ENCODE assay signal across 26 cellular contexts in the genomic region with DNA sequence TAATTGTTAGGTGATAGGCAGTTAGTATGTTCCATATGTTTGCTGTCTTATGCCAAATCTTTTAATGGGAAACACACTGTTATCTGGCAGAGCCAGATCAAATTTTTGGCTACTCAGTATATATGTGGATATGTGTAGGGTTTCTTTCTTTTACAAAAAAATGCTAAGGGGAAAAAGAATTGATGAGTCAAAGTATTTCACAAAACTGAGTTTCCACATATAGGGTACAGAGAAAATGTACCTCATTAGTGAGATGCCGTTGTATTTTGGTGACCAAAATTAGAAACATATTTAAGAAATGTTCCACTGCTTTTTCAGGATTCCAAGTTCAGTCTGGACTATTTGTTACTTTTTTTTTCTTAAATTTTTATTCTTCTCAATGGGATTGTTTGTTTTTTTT.
"Had no signal": no experiment of that assay in that cellular context is flagged by ENCODE, and none has a peak within 500 bp of the region (broad histone marks: within the 10 kb centered on the region; RNA-seq: fewer than 3 reads in every experiment).

No MANE protein-coding gene starts in this region.

- H3K9me3 ChIP-seq: ascending aorta, breast epithelium, Peyer's patch had no signal

- H3K27me3 ChIP-seq: ascending aorta, breast epithelium, Peyer's patch had no signal

- H3K4me3 Mint-ChIP-seq: activated CD4-positive, alpha-beta memory T cell treated with anti-CD3 and anti-CD28 coated beads, Interleukin-2, amount 10 ng/mL, durations not matched to agents 7 days and 5 days; activated CD8-positive, alpha-beta memory T cell treated with anti-CD3 and anti-CD28 coated beads, Interleukin-2, amount 10 ng/mL, durations not matched to agents 7 days and 5 days; activated naive CD8-positive, alpha-beta T cell treated with anti-CD3 and anti-CD28 coated beads for 36 hours had no signal

- H3K36me3 Mint-ChIP-seq: activated CD8-positive, alpha-beta memory T cell treated with anti-CD3 and anti-CD28 coated beads, Interleukin-2, amount 10 ng/mL, durations not matched to agents 7 days and 5 days; activated naive CD8-positive, alpha-beta T cell treated with anti-CD3 and anti-CD28 coated beads for 36 hours had no signal

- H3K36me3 ChIP-seq: ascending aorta, breast epithelium, Peyer's patch, WERI-Rb-1 had no signal

- H3K27ac Mint-ChIP-seq: activated CD4-positive, alpha-beta memory T cell treated with anti-CD3 and anti-CD28 coated beads, Interleukin-2, amount 10 ng/mL, durations not matched to agents 7 days and 5 days; activated CD8-positive, alpha-beta memory T cell treated with anti-CD3 and anti-CD28 coated beads, Interleukin-2, amount 10 ng/mL, durations not matched to agents 7 days and 5 days; activated naive CD8-positive, alpha-beta T cell treated with anti-CD3 and anti-CD28 coated beads for 36 hours had no signal

- H3K4me1 Mint-ChIP-seq: activated CD4-positive, alpha-beta memory T cell treated with anti-CD3 and anti-CD28 coated beads, Interleukin-2, amount 10 ng/mL, durations not matched to agents 7 days and 5 days; activated CD8-positive, alpha-beta memory T cell treated with anti-CD3 and anti-CD28 coated beads, Interleukin-2, amount 10 ng/mL, durations not matched to agents 7 days and 5 days; activated naive CD8-positive, alpha-beta T cell treated with anti-CD3 and anti-CD28 coated beads for 36 hours had no signal

- H3K27me3 Mint-ChIP-seq: activated CD4-positive, alpha-beta memory T cell treated with anti-CD3 and anti-CD28 coated beads, Interleukin-2, amount 10 ng/mL, durations not matched to agents 7 days and 5 days had no signal

- H3K4me3 ChIP-seq: ascending aorta, breast epithelium, Peyer's patch had no signal

- H3K4me1 ChIP-seq: ascending aorta, breast epithelium, Peyer's patch had no signal

- H3K9me3 Mint-ChIP-seq: activated CD4-positive, alpha-beta memory T cell treated with anti-CD3 and anti-CD28 coated beads, Interleukin-2, amount 10 ng/mL, durations not matched to agents 7 days and 5 days; activated naive CD8-positive, alpha-beta T cell treated with anti-CD3 and anti-CD28 coated beads for 36 hours had no signal

- DNase-seq: activated CD4-positive, alpha-beta memory T cell treated with anti-CD3 and anti-CD28 coated beads, Interleukin-2, amount 10 ng/mL, durations not matched to agents 7 days and 5 days; activated CD4-positive, alpha-beta T cell treated with anti-CD3 and anti-CD28 coated beads for 1 hour; activated CD4-positive, alpha-beta T cell treated with anti-CD3 and anti-CD28 coated beads for 48 hours; activated CD4-positive, CD25-positive, alpha-beta regulatory T cell; activated CD8-positive, alpha-beta memory T cell treated with anti-CD3 and anti-CD28 coated beads for 24 hours; activated CD8-positive, alpha-beta memory T cell treated with anti-CD3 and anti-CD28 coated beads, Interleukin-2, amount 10 ng/mL, durations not matched to agents 7 days and 5 days; activated CD8-positive, alpha-beta memory T cell treated with anti-CD3 and anti-CD28 coated beads, Interleukin-2, amount 50 U/mL, for 48 hours; activated effector memory CD4-positive, alpha-beta T cell treated with Interleukin-2 at 50 U/mL for 16 hours; activated naive CD4-positive, alpha-beta T cell; activated naive CD4-positive, alpha-beta T cell treated with anti-CD3 and anti-CD28 coated beads, Interleukin-2, amount 50 U/mL, for 16 hours; activated naive CD8-positive, alpha-beta T cell treated with anti-CD3 and anti-CD28 coated beads for 36 hours; activated T-cell treated with anti-CD3 and anti-CD28 coated beads, Interleukin-2, amount 50 U/mL, for 48 hours; amygdala; Karpas-422; NCI-H1105; NCI-H1417 treated with DMSO at 0.1 percent for 48 hours; NCI-H187 treated with DMSO at 0.1 percent for 48 hours; NCI-H2081; NCI-H2171 treated with DMSO at 0.1 percent for 48 hours; NCI-H226; NCI-H524 treated with DMSO at 0.1 percent for 48 hours; Peyer's patch; T1000; WERI-Rb-1 had no signal
